1 cellular context compared by ENCODE assay signal in the genomic region with DNA sequence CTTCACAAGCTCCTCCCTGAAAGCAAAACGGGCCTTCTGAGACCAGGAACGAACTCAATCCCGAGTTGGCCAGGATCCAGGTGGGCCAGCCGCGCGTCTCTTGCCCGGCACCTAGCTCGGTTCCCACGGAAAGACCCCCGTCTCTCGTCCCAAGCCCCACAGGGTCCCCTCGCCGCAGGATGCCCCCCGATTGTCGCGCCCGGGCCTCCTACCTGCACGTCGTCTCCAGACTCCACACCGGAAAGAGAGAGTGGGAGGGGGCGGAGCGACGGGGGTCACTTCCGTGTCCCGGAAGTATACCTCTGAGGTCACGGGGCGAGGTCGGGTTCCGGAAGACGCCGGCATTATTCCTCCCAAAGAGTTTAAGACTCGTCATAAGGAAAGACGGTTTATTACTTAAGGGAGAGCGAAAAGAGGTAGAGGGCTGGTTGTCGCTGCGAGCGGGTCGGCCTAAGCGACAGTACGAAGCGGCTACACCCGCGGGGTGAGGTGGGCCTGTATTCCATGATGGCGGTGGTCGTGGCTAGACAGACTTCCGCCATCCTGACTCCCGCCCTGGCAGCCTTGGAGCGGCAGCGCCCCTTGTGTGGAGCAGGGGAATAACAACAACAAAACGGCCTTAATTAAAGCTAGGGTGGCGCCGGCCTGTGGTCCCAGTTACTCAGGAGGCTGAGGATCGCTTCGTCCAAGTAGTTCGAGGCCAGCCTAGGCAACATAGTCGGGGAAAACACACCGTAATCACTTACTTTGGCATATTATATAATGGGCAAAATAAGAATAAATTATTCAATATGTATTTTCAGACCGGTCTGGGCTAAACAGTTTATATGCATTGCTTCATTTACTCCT.
A peak's percentile ranks its signal among the peaks of the same experiment; 100 is the strongest.
TF ChIP-seq lines count a peak whose summit lies in the region.

A gene (minus strand): TSS at position 249 of the 849 bp plus-strand sequence. CDS start 2,006 bp downstream, outside the sequence.

TF ChIP-seq in SK-N-SH, 30 proteins besides CTCF, POLR2A, EP300 and RAD21 (continued from another document):
- TF ChIP-seq, protein P1, sequence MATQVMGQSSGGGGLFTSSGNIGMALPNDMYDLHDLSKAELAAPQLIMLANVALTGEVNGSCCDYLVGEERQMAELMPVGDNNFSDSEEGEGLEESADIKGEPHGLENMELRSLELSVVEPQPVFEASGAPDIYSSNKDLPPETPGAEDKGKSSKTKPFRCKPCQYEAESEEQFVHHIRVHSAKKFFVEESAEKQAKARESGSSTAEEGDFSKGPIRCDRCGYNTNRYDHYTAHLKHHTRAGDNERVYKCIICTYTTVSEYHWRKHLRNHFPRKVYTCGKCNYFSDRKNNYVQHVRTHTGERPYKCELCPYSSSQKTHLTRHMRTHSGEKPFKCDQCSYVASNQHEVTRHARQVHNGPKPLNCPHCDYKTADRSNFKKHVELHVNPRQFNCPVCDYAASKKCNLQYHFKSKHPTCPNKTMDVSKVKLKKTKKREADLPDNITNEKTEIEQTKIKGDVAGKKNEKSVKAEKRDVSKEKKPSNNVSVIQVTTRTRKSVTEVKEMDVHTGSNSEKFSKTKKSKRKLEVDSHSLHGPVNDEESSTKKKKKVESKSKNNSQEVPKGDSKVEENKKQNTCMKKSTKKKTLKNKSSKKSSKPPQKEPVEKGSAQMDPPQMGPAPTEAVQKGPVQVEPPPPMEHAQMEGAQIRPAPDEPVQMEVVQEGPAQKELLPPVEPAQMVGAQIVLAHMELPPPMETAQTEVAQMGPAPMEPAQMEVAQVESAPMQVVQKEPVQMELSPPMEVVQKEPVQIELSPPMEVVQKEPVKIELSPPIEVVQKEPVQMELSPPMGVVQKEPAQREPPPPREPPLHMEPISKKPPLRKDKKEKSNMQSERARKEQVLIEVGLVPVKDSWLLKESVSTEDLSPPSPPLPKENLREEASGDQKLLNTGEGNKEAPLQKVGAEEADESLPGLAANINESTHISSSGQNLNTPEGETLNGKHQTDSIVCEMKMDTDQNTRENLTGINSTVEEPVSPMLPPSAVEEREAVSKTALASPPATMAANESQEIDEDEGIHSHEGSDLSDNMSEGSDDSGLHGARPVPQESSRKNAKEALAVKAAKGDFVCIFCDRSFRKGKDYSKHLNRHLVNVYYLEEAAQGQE (IDR thresholded peaks at IDR 0.05; ENCODE audit: low read depth, low read length) = 0 out of 2 replicates have a peak, but pooled peaks have one; percentile 31
- TF ChIP-seq SIN3A (IDR thresholded peaks at IDR 0.05; ENCODE audit: borderline replicate concordance, low read depth, low read length) = peak; percentile 60; the same call in 1 of the 2 replicates
- TF ChIP-seq, protein P2, sequence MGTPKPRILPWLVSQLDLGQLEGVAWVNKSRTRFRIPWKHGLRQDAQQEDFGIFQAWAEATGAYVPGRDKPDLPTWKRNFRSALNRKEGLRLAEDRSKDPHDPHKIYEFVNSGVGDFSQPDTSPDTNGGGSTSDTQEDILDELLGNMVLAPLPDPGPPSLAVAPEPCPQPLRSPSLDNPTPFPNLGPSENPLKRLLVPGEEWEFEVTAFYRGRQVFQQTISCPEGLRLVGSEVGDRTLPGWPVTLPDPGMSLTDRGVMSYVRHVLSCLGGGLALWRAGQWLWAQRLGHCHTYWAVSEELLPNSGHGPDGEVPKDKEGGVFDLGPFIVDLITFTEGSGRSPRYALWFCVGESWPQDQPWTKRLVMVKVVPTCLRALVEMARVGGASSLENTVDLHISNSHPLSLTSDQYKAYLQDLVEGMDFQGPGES (IDR thresholded peaks at IDR 0.05; ENCODE audit: low read depth, low read length) = no peak
- TF ChIP-seq CHD2 (IDR thresholded peaks at IDR 0.05; ENCODE audit: low read length, partially characterized antibody) = peak; percentile 71
- TF ChIP-seq NRF1 (IDR thresholded peaks at IDR 0.05; ENCODE audit: low read depth, low read length) = no peak
- TF ChIP-seq RCOR1 (IDR thresholded peaks at IDR 0.05; ENCODE audit: low read length) = peak; percentile 91
- TF ChIP-seq TCF12 (IDR thresholded peaks at IDR 0.05) = peak; percentile 36
- TF ChIP-seq FOXJ3 (CRISPR knock-in tag; IDR thresholded peaks at IDR 0.05) = peak; percentile 92
- peak; percentile 95 for TF ChIP-seq GABPA (IDR thresholded peaks at IDR 0.05; ENCODE audit: low read depth)
- TF ChIP-seq POLR2AphosphoS5 (IDR thresholded peaks at IDR 0.05; ENCODE audit: low read depth, low read length) = peak; percentile 98
- peak; percentile 92 for TF ChIP-seq YY1 (IDR thresholded peaks at IDR 0.05; ENCODE audit: low read depth)
- TF ChIP-seq, protein P3, sequence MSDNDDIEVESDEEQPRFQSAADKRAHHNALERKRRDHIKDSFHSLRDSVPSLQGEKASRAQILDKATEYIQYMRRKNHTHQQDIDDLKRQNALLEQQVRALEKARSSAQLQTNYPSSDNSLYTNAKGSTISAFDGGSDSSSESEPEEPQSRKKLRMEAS (IDR thresholded peaks at IDR 0.05; ENCODE audit: low read depth) = peak; percentile 70
- TF ChIP-seq EZH2phosphoT487 (IDR thresholded peaks at IDR 0.05; ENCODE audit: borderline replicate concordance, low read depth) = no peak
- TF ChIP-seq RXRA (IDR thresholded peaks at IDR 0.05; ENCODE audit: borderline replicate concordance, low read depth) = no peak
- no peak for TF ChIP-seq FOSL2 (IDR thresholded peaks at IDR 0.05; ENCODE audit: borderline replicate concordance, low read depth)
- TF ChIP-seq MEF2A (IDR thresholded peaks at IDR 0.05; ENCODE audit: borderline replicate concordance, low read depth) = no peak
- TF ChIP-seq, protein P4, sequence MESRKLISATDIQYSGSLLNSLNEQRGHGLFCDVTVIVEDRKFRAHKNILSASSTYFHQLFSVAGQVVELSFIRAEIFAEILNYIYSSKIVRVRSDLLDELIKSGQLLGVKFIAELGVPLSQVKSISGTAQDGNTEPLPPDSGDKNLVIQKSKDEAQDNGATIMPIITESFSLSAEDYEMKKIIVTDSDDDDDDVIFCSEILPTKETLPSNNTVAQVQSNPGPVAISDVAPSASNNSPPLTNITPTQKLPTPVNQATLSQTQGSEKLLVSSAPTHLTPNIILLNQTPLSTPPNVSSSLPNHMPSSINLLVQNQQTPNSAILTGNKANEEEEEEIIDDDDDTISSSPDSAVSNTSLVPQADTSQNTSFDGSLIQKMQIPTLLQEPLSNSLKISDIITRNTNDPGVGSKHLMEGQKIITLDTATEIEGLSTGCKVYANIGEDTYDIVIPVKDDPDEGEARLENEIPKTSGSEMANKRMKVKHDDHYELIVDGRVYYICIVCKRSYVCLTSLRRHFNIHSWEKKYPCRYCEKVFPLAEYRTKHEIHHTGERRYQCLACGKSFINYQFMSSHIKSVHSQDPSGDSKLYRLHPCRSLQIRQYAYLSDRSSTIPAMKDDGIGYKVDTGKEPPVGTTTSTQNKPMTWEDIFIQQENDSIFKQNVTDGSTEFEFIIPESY (IDR thresholded peaks at IDR 0.05; ENCODE audit: borderline replicate concordance, low read depth) = 0 out of 2 replicates have a peak, but pooled peaks have one; percentile 28
- TF ChIP-seq FOXM1 (IDR thresholded peaks at IDR 0.05; ENCODE audit: low read depth) = no peak
- TF ChIP-seq, protein P5, sequence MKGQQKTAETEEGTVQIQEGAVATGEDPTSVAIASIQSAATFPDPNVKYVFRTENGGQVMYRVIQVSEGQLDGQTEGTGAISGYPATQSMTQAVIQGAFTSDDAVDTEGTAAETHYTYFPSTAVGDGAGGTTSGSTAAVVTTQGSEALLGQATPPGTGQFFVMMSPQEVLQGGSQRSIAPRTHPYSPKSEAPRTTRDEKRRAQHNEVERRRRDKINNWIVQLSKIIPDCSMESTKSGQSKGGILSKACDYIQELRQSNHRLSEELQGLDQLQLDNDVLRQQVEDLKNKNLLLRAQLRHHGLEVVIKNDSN (IDR thresholded peaks at IDR 0.05; ENCODE audit: borderline replicate concordance, low read depth) = peak; percentile 59
- TF ChIP-seq SMC3 (IDR thresholded peaks at IDR 0.05; ENCODE audit: low read depth, low read length) = no peak
- TF ChIP-seq, protein P6, sequence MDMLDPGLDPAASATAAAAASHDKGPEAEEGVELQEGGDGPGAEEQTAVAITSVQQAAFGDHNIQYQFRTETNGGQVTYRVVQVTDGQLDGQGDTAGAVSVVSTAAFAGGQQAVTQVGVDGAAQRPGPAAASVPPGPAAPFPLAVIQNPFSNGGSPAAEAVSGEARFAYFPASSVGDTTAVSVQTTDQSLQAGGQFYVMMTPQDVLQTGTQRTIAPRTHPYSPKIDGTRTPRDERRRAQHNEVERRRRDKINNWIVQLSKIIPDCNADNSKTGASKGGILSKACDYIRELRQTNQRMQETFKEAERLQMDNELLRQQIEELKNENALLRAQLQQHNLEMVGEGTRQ (IDR thresholded peaks at IDR 0.05; ENCODE audit: borderline replicate concordance, low read depth, low read length) = no peak
- peak; percentile 97 for TF ChIP-seq TAF1 (IDR thresholded peaks at IDR 0.05; ENCODE audit: borderline replicate concordance, low read depth, low read length)
- TF ChIP-seq MXI1 (IDR thresholded peaks at IDR 0.05; ENCODE audit: low read depth, low read length) = peak; percentile 85
- TF ChIP-seq JUND (IDR thresholded peaks at IDR 0.05) = no peak
